ENCODE assay signal across 7 cellular contexts in genomic region chr2:29191817-29192216, GRCh38.
"Had no signal": no experiment of that assay in that cellular context is flagged by ENCODE, and none has a peak within 500 bp of the region (broad histone marks: within the 10 kb centered on the region; RNA-seq: fewer than 3 reads in every experiment).

No MANE protein-coding gene starts in this region.

- H3K4me3 Mint-ChIP-seq: IgD-negative memory B cell had no signal

- H3K4me2 ChIP-seq: KMS-11 had no signal

- H3K27ac ChIP-seq: HL-60, KMS-11 had no signal

- H3K9ac ChIP-seq: KMS-11 had no signal

- ATAC-seq: HepG2, K562 had no signal

- H3K27ac Mint-ChIP-seq: IgD-negative memory B cell had no signal

- H3K4me3 ChIP-seq: K562 had no signal

- DNase-seq: KBM-7, KG1 had no signal
